In the genomic region with DNA sequence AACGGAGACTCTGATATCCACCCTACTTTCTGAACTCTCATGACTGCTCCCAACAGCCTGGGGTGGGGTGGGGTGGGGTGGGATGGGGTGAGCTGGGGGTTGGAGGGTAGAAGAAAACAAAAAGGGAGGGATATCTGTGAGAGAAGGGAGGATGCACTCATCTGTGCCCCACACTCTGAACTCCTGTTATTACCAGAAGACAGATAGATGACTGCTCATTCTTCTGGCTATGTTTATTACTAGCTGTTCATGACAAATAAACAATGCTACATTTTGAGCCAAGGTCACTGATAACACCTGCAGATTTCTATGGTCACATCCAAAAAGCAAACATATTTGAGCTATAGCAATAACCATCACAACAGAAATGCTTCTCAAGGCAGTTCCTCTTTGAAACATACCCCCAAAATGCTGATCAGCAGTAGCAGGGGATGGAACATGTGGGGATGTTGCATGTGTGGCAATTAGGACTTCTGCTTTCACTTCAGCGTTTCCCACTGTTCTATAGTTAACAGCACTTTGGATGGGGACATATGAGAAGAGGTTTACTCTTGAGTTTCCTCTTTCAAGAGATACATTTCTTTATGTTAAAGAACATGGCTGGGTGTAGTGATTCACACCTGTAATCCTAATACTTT, we compare ENCODE assay signal across 9 cellular contexts. TPM values are rescaled to one million over a fixed set of nuclear protein-coding genes. Genes with fewer than 3 reads are reported as not detected.
DNase-seq lines count a peak whose midpoint lies in the region; ATAC-seq, FAIRE-seq and TF ChIP-seq lines count a peak whose summit lies in the region.
"Had no signal": no experiment of that assay in that cellular context is flagged by ENCODE, and none has a peak within 500 bp of the region (broad histone marks: within the 10 kb centered on the region; RNA-seq: fewer than 3 reads in every experiment).

No MANE protein-coding gene starts in this region.

- no peak for TF ChIP-seq EP300 in gastroesophageal sphincter (IDR thresholded peaks at IDR 0.05)

- H3K27ac ChIP-seq in gastroesophageal sphincter: peak overlapping the region; percentile 6 to 71 (median 68)
- peak overlapping the region; percentile 55 to 86 for H3K27ac ChIP-seq in small intestine (ENCODE audit: low read depth in 1 of 2, low read length in 1 of 2)

- no peaks in the 10 kb centered on the region for H3K27me3 ChIP-seq in gastroesophageal sphincter
- no peaks in the 10 kb centered on the region for H3K27me3 ChIP-seq in small intestine (ENCODE audit: control insufficient read depth in 2 of 2, insufficient read depth in 2 of 2, low read length in 2 of 2)

- peak; percentile 94 for FAIRE-seq in GM19239 (lab: Jason Lieb, UNC)
- FAIRE-seq in small intestine (lab: Jason Lieb, UNC): no peak
- FAIRE-seq: TTC549 had no signal

- DNase-seq in GM19239 (ENCODE audit: insufficient read length, low spot score): no peak
- DNase-seq in SIG-M5 treated with dmso at 0.1 percent for 504 hours (lab: John Stamatoyannopoulos, UW; ENCODE audit: unreplicated experiment): peak; percentile 95
- DNase-seq in small intestine: peak; percentile 25
- DNase-seq in NCI-H526 treated with DMSO at 0.1 percent for 48 hours (lab: John Stamatoyannopoulos, UW): no peak
- DNase-seq in ACHN: no peak
- no peak for DNase-seq in HPDE6-E6E7 (ENCODE audit: extremely low spot score)
- no peak for DNase-seq in NCI-H82 treated with DMSO at 0.1 percent for 48 hours (lab: John Stamatoyannopoulos, UW; ENCODE audit: unreplicated experiment)

- H3K36me3 ChIP-seq in gastroesophageal sphincter (no peaks in the 10 kb centered on the region), small intestine (ENCODE audit: control insufficient read depth in 2 of 2, insufficient read depth in 2 of 2, low read length in 2 of 2) (no peaks in the 10 kb centered on the region)

- peaks cover 51 to 96% (median 75%) of the 10 kb centered on the region in 3 donors for H3K4me1 ChIP-seq in gastroesophageal sphincter
- H3K4me1 ChIP-seq in small intestine (ENCODE audit: control insufficient read depth in 2 of 2, insufficient read depth in 1 of 2, low read depth in 1 of 2, low read length in 1 of 2): peaks cover 26 to 46% of the 10 kb centered on the region in 2 donors

- no peaks in the 10 kb centered on the region for H3K9me3 ChIP-seq in gastroesophageal sphincter
- no peaks in the 10 kb centered on the region for H3K9me3 ChIP-seq in small intestine (ENCODE audit: control insufficient read depth, low read depth)

- no peak for TF ChIP-seq CTCF in gastroesophageal sphincter (IDR thresholded peaks at IDR 0.05)

- 40 to 47% methylated on average over 1 to 2 of the region's 2 CpGs for WGBS in gastroesophageal sphincter (ENCODE audit: low coverage in 1 of 2), 2 donors
- WGBS in small intestine, 3 donors: 27 to 49% (median 47%) methylated on average over 2 of the region's 2 CpGs

- in situ Hi-C loops in ACHN (cut with HindIII; ENCODE audit: low pct_ligation_motif_present, low pct_unique_long_range_greater_than_20kb, low sequenced_read_pairs): no loop called here

- TF ChIP-seq POLR2A in gastroesophageal sphincter (IDR thresholded peaks at IDR 0.05): peak in 1 of 2 donors; percentile 13

- peak; percentile 64 for ATAC-seq in gastroesophageal sphincter

- H3K4me3 ChIP-seq in gastroesophageal sphincter: no peak overlapping the region
- H3K4me3 ChIP-seq in small intestine (ENCODE audit: low read depth in 1 of 2, low read length in 2 of 2): no peak overlapping the region

RNA-seq across cellular contexts. Expression of a gene that starts 43.3 kb away (rescaled TPM):
- total RNA-seq in gastroesophageal sphincter: under 1 TPM in 1 of 4 donors, not detected in 3; 0.67 TPM
- polyA plus RNA-seq in small intestine: under 1 TPM in 1 of 3 donors, not detected in 2; 0.36 TPM

RNA-seq across cellular contexts. Expression of a gene that starts 52.6 kb away (rescaled TPM):
- not detected for total RNA-seq in gastroesophageal sphincter
- under 1 TPM in 1 of 3 donors, not detected in 2; 0.04 TPM for polyA plus RNA-seq in small intestine

RNA-seq across cellular contexts. Expression of a gene that starts 54.3 kb away (rescaled TPM):
- total RNA-seq in gastroesophageal sphincter: 100 to 1,000 TPM in 1 of 4 donors, 10 to 100 TPM in 3; 74.7 to 107 (median 79.8) TPM
- polyA plus RNA-seq in small intestine: 10 to 100 TPM; 19.5 to 49.3 (median 20.5) TPM

Comparison
In these comparisons a context has a peak if more than half of its experiments do, and no peak if none do; other contexts are left out.
1. DNase-seq: peak in SIG-M5 treated with dmso at 0.1 percent for 504 hours (single experiment) and small intestine (single experiment); none in GM19239 (single experiment), NCI-H526 treated with DMSO at 0.1 percent for 48 hours (single experiment), ACHN (single experiment), HPDE6-E6E7 (single experiment) and NCI-H82 treated with DMSO at 0.1 percent for 48 hours (single experiment).